In genomic region chr3:125262155-125262554, GRCh38 we compare ENCODE assay signal across 29 cellular contexts.
"Had no signal": no experiment of that assay in that cellular context is flagged by ENCODE, and none has a peak within 500 bp of the region (broad histone marks: within the 10 kb centered on the region; RNA-seq: fewer than 3 reads in every experiment).

No MANE protein-coding gene starts in this region.

- H3K27ac ChIP-seq: RWPE1, SJSA1 had no signal

- H3K27me3 ChIP-seq: SJSA1 had no signal

- FAIRE-seq: bronchial epithelial cell, TTC549 had no signal

- ATAC-seq: activated T-helper 17 cell treated with anti-CD3 and anti-CD28 coated beads, Interleukin-2, amount 50 U/mL, for 72 hours; Panc1; T-cell had no signal

- H3K4me1 ChIP-seq: SJSA1 had no signal

- H3K9me3 ChIP-seq: SJSA1 had no signal

- DNase-seq: activated B cell treated with CpG ODN at 0.5 μM for 24 hours; activated CD4-positive, alpha-beta T cell treated with anti-CD3 and anti-CD28 coated beads for 1 hour; activated CD4-positive, alpha-beta T cell treated with anti-CD3 and anti-CD28 coated beads, Interleukin-2, amount 10 ng/mL, durations not matched to agents 24 days and 14 days; activated CD4-positive, alpha-beta T cell treated with anti-CD3 and anti-CD28 coated beads, Interleukin-2, amount 50 U/mL, for 48 hours; activated gamma-delta T cell; activated naive CD4-positive, alpha-beta T cell treated with anti-CD3 and anti-CD28 coated beads for 36 hours; activated T-cell treated with anti-CD3 and anti-CD28 coated beads for 4 hours; activated T-cell treated with anti-CD3 and anti-CD28 coated beads, Interleukin-2, amount 50 U/mL, for 48 hours; aorta; central memory CD4-positive, alpha-beta T cell; Kasumi-1; KBM-7; NCI-H1105 treated with DMSO at 0.1 percent for 48 hours; NCI-H1436 treated with DMSO at 0.1 percent for 48 hours; NCI-H2081; NCI-H510A treated with DMSO at 0.1 percent for 48 hours; NCI-H69; NK-92 treated with Interleukin-12 subunit alpha and Interleukin-12 subunit beta, amount 100 ng/mL, for 24 hours; OCI-M1; Right ventricle myocardium superior; T-cell; T-helper 2 cell; T1000 had no signal

- H3K4me3 ChIP-seq: SJSA1 had no signal
